In genomic region chr6:33771342-33772113, GRCh38 we compare ENCODE assay signal across 1 cellular context.
TF ChIP-seq lines count a peak whose summit lies in the region.

No MANE protein-coding gene starts in this region.

TF ChIP-seq in HEK293, 187 proteins besides CTCF, POLR2A, EP300 and RAD21 (continued from another document and continues in another):
- TF ChIP-seq ZSCAN5A (tag by site-specific recombination; IDR thresholded peaks at IDR 0.05) = no peak
- TF ChIP-seq ZIC2 (tag by site-specific recombination; IDR thresholded peaks at IDR 0.05) = peak; percentile 94
- TF ChIP-seq GFI1B (tag by site-specific recombination; IDR thresholded peaks at IDR 0.05) = no peak
- no peak for TF ChIP-seq PRDM2 (tag by site-specific recombination; IDR thresholded peaks at IDR 0.05; ENCODE audit: borderline replicate concordance)
- TF ChIP-seq ZBTB11 (tag by site-specific recombination; conservative IDR thresholded peaks at IDR 0.05; ENCODE audit: low read depth) = no peak
- TF ChIP-seq, protein P1, sequence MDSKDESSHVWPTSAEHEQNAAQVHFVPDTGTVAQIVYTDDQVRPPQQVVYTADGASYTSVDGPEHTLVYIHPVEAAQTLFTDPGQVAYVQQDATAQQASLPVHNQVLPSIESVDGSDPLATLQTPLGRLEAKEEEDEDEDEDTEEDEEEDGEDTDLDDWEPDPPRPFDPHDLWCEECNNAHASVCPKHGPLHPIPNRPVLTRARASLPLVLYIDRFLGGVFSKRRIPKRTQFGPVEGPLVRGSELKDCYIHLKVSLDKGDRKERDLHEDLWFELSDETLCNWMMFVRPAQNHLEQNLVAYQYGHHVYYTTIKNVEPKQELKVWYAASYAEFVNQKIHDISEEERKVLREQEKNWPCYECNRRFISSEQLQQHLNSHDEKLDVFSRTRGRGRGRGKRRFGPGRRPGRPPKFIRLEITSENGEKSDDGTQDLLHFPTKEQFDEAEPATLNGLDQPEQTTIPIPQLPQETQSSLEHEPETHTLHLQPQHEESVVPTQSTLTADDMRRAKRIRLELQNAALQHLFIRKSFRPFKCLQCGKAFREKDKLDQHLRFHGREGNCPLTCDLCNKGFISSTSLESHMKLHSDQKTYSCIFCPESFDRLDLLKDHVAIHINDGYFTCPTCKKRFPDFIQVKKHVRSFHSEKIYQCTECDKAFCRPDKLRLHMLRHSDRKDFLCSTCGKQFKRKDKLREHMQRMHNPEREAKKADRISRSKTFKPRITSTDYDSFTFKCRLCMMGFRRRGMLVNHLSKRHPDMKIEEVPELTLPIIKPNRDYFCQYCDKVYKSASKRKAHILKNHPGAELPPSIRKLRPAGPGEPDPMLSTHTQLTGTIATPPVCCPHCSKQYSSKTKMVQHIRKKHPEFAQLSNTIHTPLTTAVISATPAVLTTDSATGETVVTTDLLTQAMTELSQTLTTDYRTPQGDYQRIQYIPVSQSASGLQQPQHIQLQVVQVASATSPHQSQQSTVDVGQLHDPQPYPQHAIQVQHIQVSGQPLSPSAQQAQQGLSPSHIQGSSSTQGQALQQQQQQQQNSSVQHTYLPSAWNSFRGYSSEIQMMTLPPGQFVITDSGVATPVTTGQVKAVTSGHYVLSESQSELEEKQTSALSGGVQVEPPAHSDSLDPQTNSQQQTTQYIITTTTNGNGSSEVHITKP (tag by site-specific recombination; IDR thresholded peaks at IDR 0.05) = peak; percentile 10; the same call in 1 of the 2 replicates
- TF ChIP-seq, protein P2, sequence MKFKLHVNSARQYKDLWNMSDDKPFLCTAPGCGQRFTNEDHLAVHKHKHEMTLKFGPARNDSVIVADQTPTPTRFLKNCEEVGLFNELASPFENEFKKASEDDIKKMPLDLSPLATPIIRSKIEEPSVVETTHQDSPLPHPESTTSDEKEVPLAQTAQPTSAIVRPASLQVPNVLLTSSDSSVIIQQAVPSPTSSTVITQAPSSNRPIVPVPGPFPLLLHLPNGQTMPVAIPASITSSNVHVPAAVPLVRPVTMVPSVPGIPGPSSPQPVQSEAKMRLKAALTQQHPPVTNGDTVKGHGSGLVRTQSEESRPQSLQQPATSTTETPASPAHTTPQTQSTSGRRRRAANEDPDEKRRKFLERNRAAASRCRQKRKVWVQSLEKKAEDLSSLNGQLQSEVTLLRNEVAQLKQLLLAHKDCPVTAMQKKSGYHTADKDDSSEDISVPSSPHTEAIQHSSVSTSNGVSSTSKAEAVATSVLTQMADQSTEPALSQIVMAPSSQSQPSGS (tag by site-specific recombination; IDR thresholded peaks at IDR 0.05; ENCODE audit: low read depth) = no peak
- TF ChIP-seq ZNF23 (tag by site-specific recombination; IDR thresholded peaks at IDR 0.05; ENCODE audit: borderline replicate concordance) = no peak
- no peak for TF ChIP-seq ZNF354C (tag by site-specific recombination; IDR thresholded peaks at IDR 0.05; ENCODE audit: borderline replicate concordance, low read depth)
- no peak for TF ChIP-seq SP2 (tag by site-specific recombination; IDR thresholded peaks at IDR 0.05)
- TF ChIP-seq ZNF704 (tag by site-specific recombination; IDR thresholded peaks at IDR 0.05) = no peak
- TF ChIP-seq SP7 (tag by site-specific recombination; IDR thresholded peaks at IDR 0.05) = peak; percentile 34; the same call in 1 of the 2 replicates
- TF ChIP-seq ZNF24 (tag by site-specific recombination; IDR thresholded peaks at IDR 0.05) = no peak
- TF ChIP-seq ZNF184 (tag by site-specific recombination; IDR thresholded peaks at IDR 0.05) = 0 out of 2 replicates have a peak, but pooled peaks have one; percentile 50
- TF ChIP-seq ZNF677 (tag by site-specific recombination; IDR thresholded peaks at IDR 0.05) = no peak
- peak; percentile 44; the same call in 1 of the 2 replicates for TF ChIP-seq KLF9 (tag by site-specific recombination; IDR thresholded peaks at IDR 0.05; ENCODE audit: low read depth)
- TF ChIP-seq FEZF1 (tag by site-specific recombination; IDR thresholded peaks at IDR 0.05) = no peak
- no peak for TF ChIP-seq WT1 (tag by site-specific recombination; IDR thresholded peaks at IDR 0.05)
- TF ChIP-seq ZNF501 (tag by site-specific recombination; IDR thresholded peaks at IDR 0.05) = no peak; the same call in 1 of the 2 replicates
- no peak for TF ChIP-seq MYNN (tag by site-specific recombination; IDR thresholded peaks at IDR 0.05; ENCODE audit: borderline replicate concordance)
- no peak for TF ChIP-seq SCRT2 (tag by site-specific recombination; IDR thresholded peaks at IDR 0.05)
- TF ChIP-seq ZNF26 (tag by site-specific recombination; IDR thresholded peaks at IDR 0.05) = no peak
- no peak for TF ChIP-seq ZNF292 (tag by site-specific recombination; IDR thresholded peaks at IDR 0.05; ENCODE audit: borderline replicate concordance, low read depth)
- no peak for TF ChIP-seq ZFP41 (tag by site-specific recombination; IDR thresholded peaks at IDR 0.05; ENCODE audit: borderline replicate concordance)
- TF ChIP-seq ZNF362 (tag by site-specific recombination; IDR thresholded peaks at IDR 0.05) = no peak
- TF ChIP-seq ZNF37A (tag by site-specific recombination; IDR thresholded peaks at IDR 0.05) = no peak
- 0 out of 2 replicates have a peak, but pooled peaks have one; percentile 8 for TF ChIP-seq YY1 (tag by site-specific recombination; IDR thresholded peaks at IDR 0.05)
- TF ChIP-seq ZNF133 (tag by site-specific recombination; IDR thresholded peaks at IDR 0.05) = no peak
